In genomic region chr22:42324991-42325710, GRCh38 we compare ENCODE assay signal across 14 cellular contexts. TPM values are rescaled to one million over a fixed set of nuclear protein-coding genes. Genes with fewer than 3 reads are reported as not detected.
A peak's percentile ranks its signal among the peaks of the same experiment; 100 is the strongest.
DNase-seq lines count a peak whose midpoint lies in the region; TF ChIP-seq lines count a peak whose summit lies in the region.
"Had no signal": no experiment of that assay in that cellular context is flagged by ENCODE, and none has a peak within 500 bp of the region (broad histone marks: within the 10 kb centered on the region; RNA-seq: fewer than 3 reads in every experiment).

No MANE protein-coding gene starts in this region.

- TF ChIP-seq CTCF in progenitor cell of endocrine pancreas (IDR thresholded peaks at IDR 0.05; ENCODE audit: unreplicated experiment): no peak

- H3K36me3 Mint-ChIP-seq in progenitor cell of endocrine pancreas (ENCODE audit: insufficient read depth): no peaks in the 10 kb centered on the region

- H3K27ac Mint-ChIP-seq in progenitor cell of endocrine pancreas: no peak overlapping the region

- H3K9me3 Mint-ChIP-seq in progenitor cell of endocrine pancreas (ENCODE audit: low read depth): peaks cover 3% of the 10 kb centered on the region

- H3K4me3 Mint-ChIP-seq in progenitor cell of endocrine pancreas (ENCODE audit: low read depth): no peak overlapping the region

- DNase-seq in NCI-H2081 (lab: John Stamatoyannopoulos, UW): peak; percentile 46 to 63
- no peak for DNase-seq in NCI-H2081 treated with DMSO at 0.1 percent for 48 hours (lab: John Stamatoyannopoulos, UW)
- DNase-seq in COR-L47 (lab: John Stamatoyannopoulos, UW): peak; percentile 80
- DNase-seq in NCI-H69 (lab: John Stamatoyannopoulos, UW): peak; percentile 98
- DNase-seq in iPS-NIHi11 (ENCODE audit: low spot score): peak; percentile 51
- no peak for DNase-seq in KG1 (lab: John Stamatoyannopoulos, UW)
- DNase-seq in occipital lobe (lab: John Stamatoyannopoulos, UW): no peak
- no peak for DNase-seq in progenitor cell of endocrine pancreas (ENCODE audit: low spot score, unreplicated experiment)
- DNase-seq: ACHN, brain microvascular endothelial cell, EL, midbrain, NCI-H1048, T1000 had no signal

- H3K27me3 Mint-ChIP-seq in progenitor cell of endocrine pancreas: peaks cover 12% of the 10 kb centered on the region

- H3K4me1 Mint-ChIP-seq in progenitor cell of endocrine pancreas (ENCODE audit: low read depth): peaks cover 13% of the 10 kb centered on the region

RNA-seq across cellular contexts. Expression of gene TCF20, which starts 54.7 kb away (rescaled TPM):
- total RNA-seq in occipital lobe: 60.7 TPM
- total RNA-seq in progenitor cell of endocrine pancreas: 66.1 and 68.5 TPM in 2 replicates

Comparison
In these comparisons a context has a peak if more than half of its experiments do, and no peak if none do; other contexts are left out.
1. DNase-seq: peak in NCI-H2081 (2 of 2), COR-L47 (single experiment), NCI-H69 (single experiment) and iPS-NIHi11 (single experiment); none in NCI-H2081 treated with DMSO at 0.1 percent for 48 hours (single experiment), KG1 (single experiment), occipital lobe (single experiment) and progenitor cell of endocrine pancreas (single experiment).